In the genomic region with DNA sequence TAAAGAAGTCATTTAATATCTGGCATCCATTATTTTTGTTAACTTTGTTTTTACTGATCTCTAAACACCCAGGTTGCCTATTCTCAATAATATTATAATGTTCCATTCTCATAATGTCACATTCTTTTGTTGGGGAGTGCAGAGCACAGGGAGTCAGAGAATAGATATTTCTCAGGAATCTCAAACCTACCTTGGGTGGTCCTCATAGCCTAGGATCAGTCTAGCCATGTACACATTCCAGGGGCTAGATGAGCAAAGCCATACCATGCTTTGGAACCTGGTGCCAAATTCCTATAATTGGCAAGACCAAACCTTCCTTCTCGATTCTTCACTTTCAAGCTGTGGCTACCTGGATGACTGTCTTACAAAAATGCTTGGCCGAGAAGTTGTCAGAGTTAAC, we compare ENCODE assay signal across 25 cellular contexts.
"Had no signal": no experiment of that assay in that cellular context is flagged by ENCODE, and none has a peak within 500 bp of the region (broad histone marks: within the 10 kb centered on the region; RNA-seq: fewer than 3 reads in every experiment).

No MANE protein-coding gene starts in this region.

- H3K4me3 ChIP-seq: colonic mucosa, coronary artery, dorsolateral prefrontal cortex, esophagus muscularis mucosa, esophagus squamous epithelium, gastroesophageal sphincter, heart left ventricle, heart right ventricle had no signal

- H3K9me3 ChIP-seq: colonic mucosa, esophagus muscularis mucosa, esophagus squamous epithelium, gastroesophageal sphincter, heart left ventricle, heart right ventricle had no signal

- DNase-seq: colonic mucosa; cortex of kidney; dermis blood vessel endothelial cell; dorsolateral prefrontal cortex; effector CD4-positive, alpha-beta T cell; effector CD8-positive, alpha-beta T cell; effector memory CD4-positive, alpha-beta T cell; effector memory CD8-positive, alpha-beta T cell; endodermal cell; erythroblast; esophagus squamous epithelium; foreskin melanocyte; glutamatergic neuron; head of caudate nucleus; heart left ventricle; heart right ventricle had no signal

- H3K27ac ChIP-seq: colonic mucosa, coronary artery, dorsolateral prefrontal cortex, epithelial cell of prostate, esophagus muscularis mucosa, esophagus squamous epithelium, gastroesophageal sphincter, heart left ventricle, heart right ventricle had no signal

- ATAC-seq: effector memory CD8-positive, alpha-beta T cell; esophagus mucosa; gastroesophageal sphincter; heart left ventricle; heart right ventricle had no signal

- H3K4me1 ChIP-seq: colonic mucosa, esophagus squamous epithelium, gastroesophageal sphincter, heart left ventricle, heart right ventricle had no signal

- FAIRE-seq: colon, endometrium, endothelial cell of umbilical vein, frontal cortex had no signal

- H3K27me3 ChIP-seq: colonic mucosa, dorsolateral prefrontal cortex, esophagus muscularis mucosa, esophagus squamous epithelium, gastroesophageal sphincter, heart left ventricle, heart right ventricle had no signal

- H3K36me3 ChIP-seq: colonic mucosa, esophagus muscularis mucosa, esophagus squamous epithelium, gastroesophageal sphincter, heart left ventricle, heart right ventricle had no signal
